In the genomic region with DNA sequence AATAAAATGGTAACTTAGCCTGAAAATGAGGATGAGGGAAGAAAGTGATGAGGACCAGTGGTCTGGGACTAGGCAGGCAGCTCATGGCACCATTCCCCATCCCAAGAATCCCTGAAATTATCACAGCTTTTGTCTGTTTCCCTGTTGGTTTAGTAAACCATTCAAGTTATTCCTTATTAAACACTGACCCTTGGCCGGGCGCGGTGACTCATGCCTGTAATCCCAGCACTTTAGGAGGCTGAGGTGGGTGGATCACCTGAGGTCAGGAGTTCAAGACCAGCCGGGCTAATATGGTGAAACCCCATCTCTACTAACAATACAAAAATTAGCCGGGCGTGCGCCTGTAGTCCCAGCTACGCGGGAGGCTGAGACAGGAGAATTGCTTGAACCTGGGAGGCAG, we compare ENCODE assay signal across 11 cellular contexts. TPM values are rescaled to one million over a fixed set of nuclear protein-coding genes. Genes with fewer than 3 reads are reported as not detected.
"Had no signal": no experiment of that assay in that cellular context is flagged by ENCODE, and none has a peak within 500 bp of the region (broad histone marks: within the 10 kb centered on the region; RNA-seq: fewer than 3 reads in every experiment).

No MANE protein-coding gene starts in this region.

RNA-seq across cellular contexts. Expression of a gene that starts 3.7 kb away (rescaled TPM):
- total RNA-seq: activated CD4-positive, alpha-beta memory T cell treated with anti-CD3 and anti-CD28 coated beads for 36 hours; activated naive CD4-positive, alpha-beta T cell treated with anti-CD3 and anti-CD28 coated beads for 36 hours; activated naive CD8-positive, alpha-beta T cell treated with anti-CD3 and anti-CD28 coated beads, Interleukin-2, amount 10 ng/mL, durations not matched to agents 7 days and 5 days; natural killer cell; right lobe of liver; T-helper 2 cell treated with Interferon-gamma antibody and Interleukin-4, amounts not matched to agents 100 ng/mL and 5 ng/mL, for 36 hours had no signal
- polyA plus RNA-seq: SK-N-SH had no signal

RNA-seq across cellular contexts. Expression of a gene that starts 34.2 kb away (rescaled TPM):
- total RNA-seq: activated CD4-positive, alpha-beta memory T cell treated with anti-CD3 and anti-CD28 coated beads for 36 hours; activated naive CD4-positive, alpha-beta T cell treated with anti-CD3 and anti-CD28 coated beads for 36 hours; cerebellum; mesenteric fat pad; natural killer cell; pancreas; right lobe of liver had no signal
- polyA plus RNA-seq: liver, SK-N-SH had no signal
